ENCODE assay signal across 1 cellular context in the genomic region with DNA sequence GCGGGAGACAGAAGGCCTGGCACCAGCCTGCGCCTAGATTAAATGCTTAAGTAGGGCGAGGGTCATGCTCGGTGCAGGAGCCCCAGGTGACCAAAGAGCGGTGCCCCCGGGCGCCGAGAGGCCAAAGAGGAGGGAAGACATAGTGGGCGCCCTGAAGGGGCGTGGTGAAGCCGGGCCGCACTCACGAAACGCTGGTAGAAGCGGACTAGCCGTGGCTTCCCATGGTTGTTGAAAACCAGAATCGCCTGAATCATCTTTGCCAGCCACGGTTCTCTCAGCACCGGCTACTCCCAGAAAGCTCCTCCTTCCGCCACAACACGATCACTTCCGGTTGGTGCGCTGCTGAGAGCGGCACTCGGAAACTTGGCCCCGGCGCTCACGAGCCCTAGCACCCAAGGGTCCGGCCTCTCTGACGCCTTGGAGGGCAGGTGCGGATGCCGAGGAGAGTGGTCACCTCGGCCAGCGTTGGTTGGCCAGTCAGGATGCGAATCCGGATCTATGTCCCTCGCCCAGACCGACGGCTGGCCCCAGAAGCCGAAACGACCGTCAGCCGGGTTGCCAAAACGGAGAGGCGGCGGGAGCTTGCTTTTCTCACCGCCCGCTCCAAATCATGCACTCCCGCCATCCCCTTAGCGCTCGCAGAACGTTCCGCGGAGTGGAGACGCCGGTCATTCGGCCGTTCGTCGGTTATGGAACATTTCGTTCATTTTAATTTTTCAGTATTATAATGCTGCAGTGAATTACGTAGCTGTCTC.
TF ChIP-seq lines count a peak whose summit lies in the region.

TSS of gene AP3S2 (minus strand) at position 299 of the 755 bp plus-strand sequence. CDS start at position 254, 45 bp downstream.

TF ChIP-seq in HepG2, 621 proteins besides CTCF, POLR2A, EP300 and RAD21 (continued from another document and continues in another):
- TF ChIP-seq, protein P1, sequence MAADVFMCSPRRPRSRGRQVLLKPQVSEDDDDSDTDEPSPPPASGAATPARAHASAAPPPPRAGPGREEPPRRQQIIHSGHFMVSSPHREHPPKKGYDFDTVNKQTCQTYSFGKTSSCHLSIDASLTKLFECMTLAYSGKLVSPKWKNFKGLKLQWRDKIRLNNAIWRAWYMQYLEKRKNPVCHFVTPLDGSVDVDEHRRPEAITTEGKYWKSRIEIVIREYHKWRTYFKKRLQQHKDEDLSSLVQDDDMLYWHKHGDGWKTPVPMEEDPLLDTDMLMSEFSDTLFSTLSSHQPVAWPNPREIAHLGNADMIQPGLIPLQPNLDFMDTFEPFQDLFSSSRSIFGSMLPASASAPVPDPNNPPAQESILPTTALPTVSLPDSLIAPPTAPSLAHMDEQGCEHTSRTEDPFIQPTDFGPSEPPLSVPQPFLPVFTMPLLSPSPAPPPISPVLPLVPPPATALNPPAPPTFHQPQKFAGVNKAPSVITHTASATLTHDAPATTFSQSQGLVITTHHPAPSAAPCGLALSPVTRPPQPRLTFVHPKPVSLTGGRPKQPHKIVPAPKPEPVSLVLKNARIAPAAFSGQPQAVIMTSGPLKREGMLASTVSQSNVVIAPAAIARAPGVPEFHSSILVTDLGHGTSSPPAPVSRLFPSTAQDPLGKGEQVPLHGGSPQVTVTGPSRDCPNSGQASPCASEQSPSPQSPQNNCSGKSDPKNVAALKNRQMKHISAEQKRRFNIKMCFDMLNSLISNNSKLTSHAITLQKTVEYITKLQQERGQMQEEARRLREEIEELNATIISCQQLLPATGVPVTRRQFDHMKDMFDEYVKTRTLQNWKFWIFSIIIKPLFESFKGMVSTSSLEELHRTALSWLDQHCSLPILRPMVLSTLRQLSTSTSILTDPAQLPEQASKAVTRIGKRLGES (CRISPR knock-in tag; IDR thresholded peaks at IDR 0.05; ENCODE audit: borderline replicate concordance), result no peak
- TF ChIP-seq FOXP4 (CRISPR knock-in tag; IDR thresholded peaks at IDR 0.05) (peak; percentile 79), ZNF598 (CRISPR knock-in tag; IDR thresholded peaks at IDR 0.05; ENCODE audit: borderline replicate concordance) (peak; percentile 86; the same call in 1 of the 2 replicates), ISL2 (CRISPR knock-in tag; IDR thresholded peaks at IDR 0.05) (peak; percentile 84), ZBTB2 (CRISPR knock-in tag; IDR thresholded peaks at IDR 0.05; ENCODE audit: low read depth) (peak; percentile 78; the same call in 1 of the 2 replicates), ZNF670 (CRISPR knock-in tag; IDR thresholded peaks at IDR 0.05; ENCODE audit: borderline replicate concordance) (peak; percentile 78; the same call in 1 of the 2 replicates), ZNF350 (CRISPR knock-in tag; IDR thresholded peaks at IDR 0.05; ENCODE audit: borderline replicate concordance, low read depth) (peak; percentile 98), ATF2 (CRISPR knock-in tag; IDR thresholded peaks at IDR 0.05) (peak; percentile 92), ZNF7 (CRISPR knock-in tag; IDR thresholded peaks at IDR 0.05) (no peak), SRSF9 (IDR thresholded peaks at IDR 0.05; ENCODE audit: borderline replicate concordance, insufficient read depth, low read depth, low read length, poor library complexity, severe bottlenecking) (no peak), ZBTB37 (CRISPR knock-in tag; IDR thresholded peaks at IDR 0.05) (0 out of 2 replicates have a peak, but pooled peaks have one; percentile 17), IKZF5 (CRISPR knock-in tag; IDR thresholded peaks at IDR 0.05) (peak; percentile 98), ZNF33B (CRISPR knock-in tag; IDR thresholded peaks at IDR 0.05) (peak; percentile 74; the same call in 1 of the 2 replicates), SP1 (IDR thresholded peaks at IDR 0.05) (no peak), SP1 (CRISPR knock-in tag; IDR thresholded peaks at IDR 0.05) (peak; percentile 94), ZNF547 (CRISPR knock-in tag; IDR thresholded peaks at IDR 0.05) (peak; percentile 74; the same call in 1 of the 2 replicates), NFE2 (CRISPR knock-in tag; IDR thresholded peaks at IDR 0.05) (no peak), CSRNP2 (CRISPR knock-in tag; conservative IDR thresholded peaks at IDR 0.05; ENCODE audit: low read depth) (no peak), ZNF451 (CRISPR knock-in tag; IDR thresholded peaks at IDR 0.05) (peak; percentile 93; the same call in 1 of the 2 replicates), POLR2AphosphoS5 (IDR thresholded peaks at IDR 0.05; ENCODE audit: low read depth, low read length) (peak; percentile 82), ZNF577 (CRISPR knock-in tag; IDR thresholded peaks at IDR 0.05; ENCODE audit: borderline replicate concordance, low read depth) (0 out of 2 replicates have a peak, but pooled peaks have one; percentile 37), ZNF235 (CRISPR knock-in tag; IDR thresholded peaks at IDR 0.05; ENCODE audit: borderline replicate concordance) (no peak), ZBTB21 (CRISPR knock-in tag; IDR thresholded peaks at IDR 0.05) (peak; percentile 68; the same call in 1 of the 2 replicates), SAFB2 (CRISPR knock-in tag; IDR thresholded peaks at IDR 0.05; ENCODE audit: borderline replicate concordance, low read depth) (peak; percentile 45; the same call in 1 of the 2 replicates), NR3C1 (CRISPR knock-in tag; IDR thresholded peaks at IDR 0.05) (no peak)
- TF ChIP-seq, protein P2, sequence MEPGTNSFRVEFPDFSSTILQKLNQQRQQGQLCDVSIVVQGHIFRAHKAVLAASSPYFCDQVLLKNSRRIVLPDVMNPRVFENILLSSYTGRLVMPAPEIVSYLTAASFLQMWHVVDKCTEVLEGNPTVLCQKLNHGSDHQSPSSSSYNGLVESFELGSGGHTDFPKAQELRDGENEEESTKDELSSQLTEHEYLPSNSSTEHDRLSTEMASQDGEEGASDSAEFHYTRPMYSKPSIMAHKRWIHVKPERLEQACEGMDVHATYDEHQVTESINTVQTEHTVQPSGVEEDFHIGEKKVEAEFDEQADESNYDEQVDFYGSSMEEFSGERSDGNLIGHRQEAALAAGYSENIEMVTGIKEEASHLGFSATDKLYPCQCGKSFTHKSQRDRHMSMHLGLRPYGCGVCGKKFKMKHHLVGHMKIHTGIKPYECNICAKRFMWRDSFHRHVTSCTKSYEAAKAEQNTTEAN (CRISPR knock-in tag; conservative IDR thresholded peaks at IDR 0.05), result peak; percentile 72; the same call in 1 of the 2 replicates
- TF ChIP-seq, protein P3, sequence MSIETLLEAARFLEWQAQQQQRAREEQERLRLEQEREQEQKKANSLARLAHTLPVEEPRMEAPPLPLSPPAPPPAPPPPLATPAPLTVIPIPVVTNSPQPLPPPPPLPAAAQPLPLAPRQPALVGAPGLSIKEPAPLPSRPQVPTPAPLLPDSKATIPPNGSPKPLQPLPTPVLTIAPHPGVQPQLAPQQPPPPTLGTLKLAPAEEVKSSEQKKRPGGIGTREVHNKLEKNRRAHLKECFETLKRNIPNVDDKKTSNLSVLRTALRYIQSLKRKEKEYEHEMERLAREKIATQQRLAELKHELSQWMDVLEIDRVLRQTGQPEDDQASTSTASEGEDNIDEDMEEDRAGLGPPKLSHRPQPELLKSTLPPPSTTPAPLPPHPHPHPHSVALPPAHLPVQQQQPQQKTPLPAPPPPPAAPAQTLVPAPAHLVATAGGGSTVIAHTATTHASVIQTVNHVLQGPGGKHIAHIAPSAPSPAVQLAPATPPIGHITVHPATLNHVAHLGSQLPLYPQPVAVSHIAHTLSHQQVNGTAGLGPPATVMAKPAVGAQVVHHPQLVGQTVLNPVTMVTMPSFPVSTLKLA (IDR thresholded peaks at IDR 0.05), result 0 out of 2 replicates have a peak, but pooled peaks have one; percentile 21
- TF ChIP-seq, protein P4, sequence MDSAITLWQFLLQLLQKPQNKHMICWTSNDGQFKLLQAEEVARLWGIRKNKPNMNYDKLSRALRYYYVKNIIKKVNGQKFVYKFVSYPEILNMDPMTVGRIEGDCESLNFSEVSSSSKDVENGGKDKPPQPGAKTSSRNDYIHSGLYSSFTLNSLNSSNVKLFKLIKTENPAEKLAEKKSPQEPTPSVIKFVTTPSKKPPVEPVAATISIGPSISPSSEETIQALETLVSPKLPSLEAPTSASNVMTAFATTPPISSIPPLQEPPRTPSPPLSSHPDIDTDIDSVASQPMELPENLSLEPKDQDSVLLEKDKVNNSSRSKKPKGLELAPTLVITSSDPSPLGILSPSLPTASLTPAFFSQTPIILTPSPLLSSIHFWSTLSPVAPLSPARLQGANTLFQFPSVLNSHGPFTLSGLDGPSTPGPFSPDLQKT (CRISPR knock-in tag; IDR thresholded peaks at IDR 0.05; ENCODE audit: borderline replicate concordance), result 0 out of 2 replicates have a peak, but pooled peaks have one; percentile 54
- TF ChIP-seq, protein P5, sequence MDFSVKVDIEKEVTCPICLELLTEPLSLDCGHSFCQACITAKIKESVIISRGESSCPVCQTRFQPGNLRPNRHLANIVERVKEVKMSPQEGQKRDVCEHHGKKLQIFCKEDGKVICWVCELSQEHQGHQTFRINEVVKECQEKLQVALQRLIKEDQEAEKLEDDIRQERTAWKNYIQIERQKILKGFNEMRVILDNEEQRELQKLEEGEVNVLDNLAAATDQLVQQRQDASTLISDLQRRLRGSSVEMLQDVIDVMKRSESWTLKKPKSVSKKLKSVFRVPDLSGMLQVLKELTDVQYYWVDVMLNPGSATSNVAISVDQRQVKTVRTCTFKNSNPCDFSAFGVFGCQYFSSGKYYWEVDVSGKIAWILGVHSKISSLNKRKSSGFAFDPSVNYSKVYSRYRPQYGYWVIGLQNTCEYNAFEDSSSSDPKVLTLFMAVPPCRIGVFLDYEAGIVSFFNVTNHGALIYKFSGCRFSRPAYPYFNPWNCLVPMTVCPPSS (IDR thresholded peaks at IDR 0.05), result no peak
